Comparison of ENCODE assay signal across 18 cellular contexts in genomic region chr6:160393966-160394653, GRCh38. TPM values are rescaled to one million over a fixed set of nuclear protein-coding genes. Genes with fewer than 3 reads are reported as not detected.
DNase-seq lines count a peak whose midpoint lies in the region; ATAC-seq and TF ChIP-seq lines count a peak whose summit lies in the region.
"Had no signal": no experiment of that assay in that cellular context is flagged by ENCODE, and none has a peak within 500 bp of the region (broad histone marks: within the 10 kb centered on the region; RNA-seq: fewer than 3 reads in every experiment).

No MANE protein-coding gene starts in this region.

- H2BK15ac ChIP-seq in mesenchymal stem cell (ENCODE audit: low read depth, poor library complexity, severe bottlenecking), result no peak overlapping the region

- no peak overlapping the region for H3K23ac ChIP-seq in mesenchymal stem cell (ENCODE audit: low read length in 2 of 2)

- TF ChIP-seq POLR2A in esophagus muscularis mucosa (IDR thresholded peaks at IDR 0.05; ENCODE audit: low read depth), result no peak

- BruUV-seq in PC-9 (replicated peaks; lab: Mats Ljungman, UMichigan), result no TSS peak

- no peak overlapping the region for H3K9ac ChIP-seq in mesenchymal stem cell (ENCODE audit: low read length)
- H3K9ac ChIP-seq: KMS-11 had no signal

- H3K4me2 ChIP-seq in mesenchymal stem cell (ENCODE audit: low read length, poor library complexity, severe bottlenecking) (no peak overlapping the region), PC-9 (no peak overlapping the region)
- H3K4me2 ChIP-seq: KMS-11 had no signal

- POLR2A ChIA-PET in PC-9 (lab: Charles Lee; ENCODE audit: unreplicated experiment), result no interaction called here

- no peaks in the 10 kb centered on the region for H4K20me1 ChIP-seq in PC-9 (ENCODE audit: insufficient read depth)

- H2BK12ac ChIP-seq in mesenchymal stem cell (ENCODE audit: low read length in 2 of 2), result no peak overlapping the region

- no peak overlapping the region for H3K27ac Mint-ChIP-seq in chondrocyte (ENCODE audit: unreplicated experiment)
- H3K27ac Mint-ChIP-seq: activated naive CD8-positive, alpha-beta T cell treated with anti-CD3 and anti-CD28 coated beads, Interleukin-2, amount 10 ng/mL, durations not matched to agents 7 days and 5 days; activated T-cell treated with anti-CD3 and anti-CD28 coated beads, Interleukin-2, amount 50 U/mL, for 24 hours had no signal

- H3K4me1 ChIP-seq in esophagus muscularis mucosa, result peaks cover 7 to 35% (median 18%) of the 10 kb centered on the region in 4 donors
- peaks cover 11% of the 10 kb centered on the region for H3K4me1 ChIP-seq in mesenchymal stem cell (ENCODE audit: control insufficient read depth, insufficient read depth, low read depth, low read length)
- H3K4me1 ChIP-seq in upper lobe of right lung, result peaks cover 5% of the 10 kb centered on the region
- H3K4me1 ChIP-seq in PC-9 (replicated peaks; ENCODE audit: insufficient read depth), result peaks cover 25% of the 10 kb centered on the region

- H3K79me2 ChIP-seq in PC-9 (ENCODE audit: low read depth), result no peaks in the 10 kb centered on the region

- no peak overlapping the region for H3K14ac ChIP-seq in mesenchymal stem cell (ENCODE audit: low read length in 2 of 2)

- H2BK120ac ChIP-seq in mesenchymal stem cell (ENCODE audit: low read depth, low read length), result no peak overlapping the region

- H3K4me3 Mint-ChIP-seq in chondrocyte (ENCODE audit: unreplicated experiment), result no peak overlapping the region
- H3K4me3 Mint-ChIP-seq: activated naive CD8-positive, alpha-beta T cell treated with anti-CD3 and anti-CD28 coated beads, Interleukin-2, amount 10 ng/mL, durations not matched to agents 7 days and 5 days; activated T-cell treated with anti-CD3 and anti-CD28 coated beads, Interleukin-2, amount 50 U/mL, for 24 hours; central memory CD8-positive, alpha-beta T cell; neural crest cell had no signal

- H3K36me3 ChIP-seq in esophagus muscularis mucosa (no peaks in the 10 kb centered on the region), mesenchymal stem cell (ENCODE audit: control insufficient read depth in 1 of 2, insufficient read depth in 2 of 2, low read depth in 1 of 2, low read length in 2 of 2) (peaks cover 0 to 3% of the 10 kb centered on the region in 2 experiments), upper lobe of right lung (no peaks in the 10 kb centered on the region), PC-9 (ENCODE audit: low read depth) (no peaks in the 10 kb centered on the region)
- H3K36me3 ChIP-seq: heart right ventricle had no signal

- H3K79me1 ChIP-seq in mesenchymal stem cell (replicated peaks; ENCODE audit: low read length, poor library complexity, severe bottlenecking), result no peaks in the 10 kb centered on the region

- H4K91ac ChIP-seq in mesenchymal stem cell (ENCODE audit: low read length), result no peak overlapping the region

- 70% methylated on average over 7 of the region's 7 CpGs for WGBS in esophagus muscularis mucosa
- WGBS in mesenchymal stem cell, result 56% methylated on average over 6 of the region's 7 CpGs

- H3K4me3 ChIP-seq in esophagus muscularis mucosa (no peak overlapping the region), mesenchymal stem cell (ENCODE audit: insufficient read depth in 1 of 2, low read depth in 1 of 2, low read length in 2 of 2) (no peak overlapping the region), upper lobe of right lung (no peak overlapping the region), PC-9 (no peak overlapping the region)
- H3K4me3 ChIP-seq: heart right ventricle had no signal

- no peak overlapping the region for H2BK5ac ChIP-seq in mesenchymal stem cell (ENCODE audit: low read depth, low read length, poor library complexity, severe bottlenecking)

- peaks cover 16% of the 10 kb centered on the region; the same call in 1 of the 2 replicates for H3F3A ChIP-seq in PC-9 (ENCODE audit: insufficient read depth, low read depth)

- peaks cover 16% of the 10 kb centered on the region for H3K4me1 Mint-ChIP-seq in chondrocyte (ENCODE audit: low read depth)

- H3K9me3 ChIP-seq in esophagus muscularis mucosa (no peaks in the 10 kb centered on the region), mesenchymal stem cell (ENCODE audit: control insufficient read depth, low read length) (no peaks in the 10 kb centered on the region), upper lobe of right lung (no peaks in the 10 kb centered on the region), PC-9 (ENCODE audit: insufficient read depth, low read depth) (peaks cover 3% of the 10 kb centered on the region)

- TF ChIP-seq EP300 in esophagus muscularis mucosa (IDR thresholded peaks at IDR 0.05), result no peak

- H3K36me3 Mint-ChIP-seq in chondrocyte (ENCODE audit: low read depth), result peaks cover 3% of the 10 kb centered on the region
- H3K36me3 Mint-ChIP-seq: activated naive CD8-positive, alpha-beta T cell treated with anti-CD3 and anti-CD28 coated beads, Interleukin-2, amount 10 ng/mL, durations not matched to agents 7 days and 5 days had no signal

- no peak overlapping the region for H2AFZ ChIP-seq in mesenchymal stem cell (ENCODE audit: low read depth, low read length)
- no peak overlapping the region for H2AFZ ChIP-seq in PC-9

- ATAC-seq in upper lobe of right lung (peak; percentile 50), GM21723 (IDR thresholded peaks at IDR 0.05; ENCODE audit: unreplicated experiment) (no peak)

- no peak overlapping the region for H3K4ac ChIP-seq in mesenchymal stem cell (ENCODE audit: low read depth in 1 of 2, low read length in 2 of 2)

- H4K8ac ChIP-seq in mesenchymal stem cell (ENCODE audit: low read length), result no peak overlapping the region

- H3K27me3 ChIP-seq in esophagus muscularis mucosa (no peaks in the 10 kb centered on the region), mesenchymal stem cell (ENCODE audit: control insufficient read depth in 1 of 2, insufficient read depth in 1 of 2, low read length in 2 of 2) (no peaks in the 10 kb centered on the region), upper lobe of right lung (no peaks in the 10 kb centered on the region), PC-9 (ENCODE audit: insufficient read depth, low read depth) (no peaks in the 10 kb centered on the region)
- H3K27me3 ChIP-seq: heart right ventricle had no signal

- TF ChIP-seq CTCF in esophagus muscularis mucosa (IDR thresholded peaks at IDR 0.05) (no peak), upper lobe of right lung (IDR thresholded peaks at IDR 0.05) (no peak), PC-9 (conservative IDR thresholded peaks at IDR 0.05) (no peak), chondrocyte (IDR thresholded peaks at IDR 0.05) (no peak)

- peaks cover 10% of the 10 kb centered on the region for H3K9me3 Mint-ChIP-seq in chondrocyte (ENCODE audit: low read depth)
- H3K9me3 Mint-ChIP-seq: central memory CD8-positive, alpha-beta T cell had no signal

- no peaks in the 10 kb centered on the region for H3K9me2 ChIP-seq in PC-9 (ENCODE audit: insufficient read depth)

- no peaks in the 10 kb centered on the region for H3K27me3 Mint-ChIP-seq in chondrocyte (ENCODE audit: low read depth)

- intact Hi-C loops in esophagus muscularis mucosa (cut with DNase I), result no loop called here
- intact Hi-C loops in upper lobe of right lung (cut with DNase I), result no loop called here
- intact Hi-C loops in PC-9 (cut with micrococcal nuclease; ENCODE audit: unreplicated experiment), result no loop called here

- peak; percentile 18 for DNase-seq in OCI-M1 (lab: John Stamatoyannopoulos, UW)
- DNase-seq in esophagus muscularis mucosa (ENCODE audit: extremely low spot score), result no peak
- no peak for DNase-seq in mesenchymal stem cell
- DNase-seq in upper lobe of right lung, result no peak
- DNase-seq in PC-9, result no peak
- no peak for DNase-seq in chondrocyte (ENCODE audit: low spot score)
- DNase-seq: activated CD4-positive, alpha-beta T cell treated with anti-CD3 and anti-CD28 coated beads, Interleukin-2, amount 50 U/mL, for 1 hour; activated naive CD8-positive, alpha-beta T cell treated with anti-CD3 and anti-CD28 coated beads, Interleukin-2, amount 10 ng/mL, durations not matched to agents 7 days and 5 days; activated T-cell treated with anti-CD3 and anti-CD28 coated beads, Interleukin-2, amount 50 U/mL, for 24 hours; heart right ventricle; NCI-H1417; SIG-M5; stimulated activated CD4-positive, alpha-beta T cell treated with anti-CD3 and anti-CD28 coated beads, Interleukin-4, amount 100 ng/mL, for 4 hours had no signal

- H3K27ac ChIP-seq in esophagus muscularis mucosa (replicated peaks in 1 of 4) (peak overlapping the region; percentile 31 to 56 (median 42)), mesenchymal stem cell (ENCODE audit: low read length, poor library complexity, severe bottlenecking) (peak overlapping the region; percentile 10), upper lobe of right lung (no peak overlapping the region), PC-9 (no peak overlapping the region)
- H3K27ac ChIP-seq: heart right ventricle, KMS-11 had no signal

- no peak overlapping the region for H3K18ac ChIP-seq in mesenchymal stem cell (ENCODE audit: low read depth in 1 of 2, low read length in 2 of 2)

- no peak overlapping the region for H2AK5ac ChIP-seq in mesenchymal stem cell (ENCODE audit: low read length, severe bottlenecking)

- CTCF ChIA-PET in PC-9 (lab: Charles Lee), result no interaction called here

RNA-seq across cellular contexts. Expression of gene SLC22A3, which starts 45.9 kb away (rescaled TPM):
- total RNA-seq in esophagus muscularis mucosa (10 to 100 TPM; 16.8 to 20.4 (median 18.9) TPM), upper lobe of right lung (30.6 TPM), PC-9 (2021) (not detected in 2 replicates), chondrocyte (1.4 to 1.6 TPM (median 1.4 TPM) in 3 replicates)
- not detected for polyA plus RNA-seq in mesenchymal stem cell (2013, experiment 1 of 2)
- polyA plus RNA-seq in mesenchymal stem cell (2013, experiment 2 of 2), result not detected
- total RNA-seq: activated naive CD8-positive, alpha-beta T cell treated with anti-CD3 and anti-CD28 coated beads, Interleukin-2, amount 10 ng/mL, durations not matched to agents 7 days and 5 days; endothelial cell of umbilical vein had no signal
- polyA plus RNA-seq: endothelial cell of umbilical vein had no signal

Comparison
In these comparisons a context has a peak if more than half of its experiments do, and no peak if none do; other contexts are left out.
1. H3K27ac ChIP-seq: peak in esophagus muscularis mucosa (4 of 4) and mesenchymal stem cell (single experiment); none in upper lobe of right lung (single experiment) and PC-9 (single experiment).